Comparison of ENCODE assay signal across 8 cellular contexts in the genomic region with DNA sequence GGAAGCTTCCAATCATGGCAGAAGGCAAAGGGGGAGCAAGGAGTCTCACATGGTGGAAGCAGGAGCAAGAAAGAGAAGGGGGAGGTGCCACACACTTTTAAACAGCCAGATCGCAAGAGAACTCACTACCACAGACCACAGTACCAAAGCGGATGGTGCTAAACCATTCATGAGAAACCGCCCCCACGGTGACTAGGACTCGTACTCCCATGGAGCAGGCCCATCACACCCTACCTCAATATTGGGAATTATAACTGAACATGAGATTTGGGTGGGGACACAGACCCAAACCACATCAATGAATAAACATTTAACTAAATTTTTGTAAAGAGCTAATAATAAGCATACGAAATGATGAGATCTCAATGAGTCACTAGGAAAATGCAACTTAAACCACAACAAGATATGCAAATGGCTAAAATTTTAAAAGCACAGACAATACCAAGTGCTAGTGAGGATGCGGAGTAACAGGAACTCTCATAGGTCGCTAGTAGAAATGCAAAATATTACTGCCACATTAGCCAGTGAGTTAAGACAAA. TPM values are rescaled to one million over a fixed set of nuclear protein-coding genes. Genes with fewer than 3 reads are reported as not detected.
DNase-seq lines count a peak whose midpoint lies in the region; ATAC-seq and TF ChIP-seq lines count a peak whose summit lies in the region.

No MANE protein-coding gene starts in this region.

- H3K27me3 ChIP-seq in esophagus muscularis mucosa = no peaks in the 10 kb centered on the region

- no peak overlapping the region for H3K27ac ChIP-seq in esophagus muscularis mucosa (replicated peaks in 1 of 4)

- TF ChIP-seq POLR2A in esophagus muscularis mucosa (IDR thresholded peaks at IDR 0.05; ENCODE audit: low read depth) = no peak

- WGBS in esophagus muscularis mucosa = 95% methylated on average over 8 of the region's 8 CpGs

- H3K4me1 ChIP-seq in esophagus muscularis mucosa = peaks cover 0 to 4% (median 0%) of the 10 kb centered on the region in 4 donors

- H3K27me3 Mint-ChIP-seq in T-cell = no peaks in the 10 kb centered on the region
- no peaks in the 10 kb centered on the region for H3K27me3 Mint-ChIP-seq in stimulated activated naive B cell treated with anti-CD40 and anti-IgM and Interleukin-4, amounts not matched to agents 10 μg/mL and 1 μg/mL and 100 μg/mL, for 72 hours

- intact Hi-C loops in esophagus muscularis mucosa (cut with DNase I) = loop anchor here (10.0 kb wide), 1 partner anchor 110 kb away; a partner anchor contains a TSS

- CTCF ChIA-PET in T-cell (lab: Charles Lee) = interaction anchor here in 1 of 2 donors (0.6 kb wide), 2 partner anchors 10 to 21 kb away, joined by 3 to 4 read pairs; a partner anchor contains a TSS

- H3K36me3 ChIP-seq in esophagus muscularis mucosa = peaks cover 17 to 73% (median 70%) of the 10 kb centered on the region in 4 donors

- TF ChIP-seq EP300 in esophagus muscularis mucosa (IDR thresholded peaks at IDR 0.05) = no peak

- no peak for TF ChIP-seq CTCF in esophagus muscularis mucosa (IDR thresholded peaks at IDR 0.05)

- POLR2A ChIA-PET in T-cell (lab: Charles Lee) = no interaction called here

- peak overlapping the region; percentile 77 to 83 for H3K27ac Mint-ChIP-seq in T-cell
- H3K27ac Mint-ChIP-seq in stimulated activated naive B cell treated with anti-CD40 and anti-IgM and Interleukin-4, amounts not matched to agents 10 μg/mL and 1 μg/mL and 100 μg/mL, for 72 hours = peak overlapping the region; percentile 94

- peaks cover 42 to 60% (median 44%) of the 10 kb centered on the region in 3 donors for H3K4me1 Mint-ChIP-seq in T-cell
- H3K4me1 Mint-ChIP-seq in stimulated activated naive B cell treated with anti-CD40 and anti-IgM and Interleukin-4, amounts not matched to agents 10 μg/mL and 1 μg/mL and 100 μg/mL, for 72 hours = peaks cover 43 to 70% of the 10 kb centered on the region in 2 donors

- peak overlapping the region in 2 of 3 donors; percentile 33 to 53 for H3K4me3 Mint-ChIP-seq in T-cell
- peak overlapping the region; percentile 47 to 55 for H3K4me3 Mint-ChIP-seq in stimulated activated naive B cell treated with anti-CD40 and anti-IgM and Interleukin-4, amounts not matched to agents 10 μg/mL and 1 μg/mL and 100 μg/mL, for 72 hours

- peaks cover 39% of the 10 kb centered on the region for H3K36me3 Mint-ChIP-seq in T-cell
- peaks cover 66 to 86% of the 10 kb centered on the region in 2 donors for H3K36me3 Mint-ChIP-seq in stimulated activated naive B cell treated with anti-CD40 and anti-IgM and Interleukin-4, amounts not matched to agents 10 μg/mL and 1 μg/mL and 100 μg/mL, for 72 hours

- H3K9me3 Mint-ChIP-seq in T-cell = peaks cover 0 to 4% (median 0%) of the 10 kb centered on the region in 3 donors
- peaks cover 3 to 7% of the 10 kb centered on the region in 2 donors for H3K9me3 Mint-ChIP-seq in stimulated activated naive B cell treated with anti-CD40 and anti-IgM and Interleukin-4, amounts not matched to agents 10 μg/mL and 1 μg/mL and 100 μg/mL, for 72 hours

- no peaks in the 10 kb centered on the region for H3K9me3 ChIP-seq in esophagus muscularis mucosa

- peak; percentile 31 for DNase-seq in A172 (ENCODE audit: low spot score)
- peak in 31 of 34 experiments; percentile 10 to 52 (median 27) for DNase-seq in T-cell
- peak; percentile 46 for DNase-seq in central memory CD4-positive, alpha-beta T cell
- DNase-seq in stimulated activated naive B cell treated with anti-CD40 and anti-IgM and Interleukin-4, amounts not matched to agents 10 μg/mL and 1 μg/mL and 100 μg/mL, for 72 hours = peak; percentile 51
- DNase-seq in esophagus muscularis mucosa (ENCODE audit: extremely low spot score) = no peak
- DNase-seq in islet precursor cell = no peak
- DNase-seq in SHP77 (lab: John Stamatoyannopoulos, UW) = no peak

- H3K4me3 ChIP-seq in esophagus muscularis mucosa = no peak overlapping the region

- peak; percentile 39 for ATAC-seq in GM21515 (IDR thresholded peaks at IDR 0.05; ENCODE audit: unreplicated experiment)
- ATAC-seq in T-cell (replicated peaks in 1 of 4) = peak; percentile 59 to 80 (median 68)
- ATAC-seq in stimulated activated naive B cell treated with anti-CD40 and anti-IgM and Interleukin-4, amounts not matched to agents 10 μg/mL and 1 μg/mL and 100 μg/mL, for 72 hours (replicated peaks) = peak; percentile 66 to 68

RNA-seq across cellular contexts. Expression of a gene that starts 10.0 kb away (rescaled TPM):
- total RNA-seq in A172 (2014; rRNA removed; shearing (Covaris generic)) = 22.3 and 24.8 TPM in 2 replicates
- total RNA-seq in T-cell (100 to 1,000 TPM in 1 of 5 donors, 10 to 100 TPM in 4; 55.7 to 102 (median 87.3) TPM), esophagus muscularis mucosa (10 to 100 TPM; 17.6 to 32.3 (median 23.6) TPM)

RNA-seq across cellular contexts. Expression of a gene that starts 43.9 kb away (rescaled TPM):
- 23.3 and 29.0 TPM in 2 replicates for total RNA-seq in A172 (2014; rRNA removed; shearing (Covaris generic))
- total RNA-seq in T-cell (10 to 100 TPM; 24.7 to 42.7 (median 34.4) TPM), esophagus muscularis mucosa (10 to 100 TPM; 31.6 to 45.7 (median 39.0) TPM)

Comparison
In these comparisons a context has a peak if more than half of its experiments do, and no peak if none do; other contexts are left out.
1. DNase-seq: peak in A172 (single experiment), T-cell (31 of 34), central memory CD4-positive, alpha-beta T cell (single experiment) and stimulated activated naive B cell treated with anti-CD40 and anti-IgM and Interleukin-4, amounts not matched to agents 10 μg/mL and 1 μg/mL and 100 μg/mL, for 72 hours (single experiment); none in esophagus muscularis mucosa (single experiment), islet precursor cell (single experiment) and SHP77 (0 of 2).
2. Peak in every context shown above with its lines, with median percentiles within 50 percentile points of each other: ATAC-seq.